ENCODE assay signal across 16 cellular contexts in the genomic region with DNA sequence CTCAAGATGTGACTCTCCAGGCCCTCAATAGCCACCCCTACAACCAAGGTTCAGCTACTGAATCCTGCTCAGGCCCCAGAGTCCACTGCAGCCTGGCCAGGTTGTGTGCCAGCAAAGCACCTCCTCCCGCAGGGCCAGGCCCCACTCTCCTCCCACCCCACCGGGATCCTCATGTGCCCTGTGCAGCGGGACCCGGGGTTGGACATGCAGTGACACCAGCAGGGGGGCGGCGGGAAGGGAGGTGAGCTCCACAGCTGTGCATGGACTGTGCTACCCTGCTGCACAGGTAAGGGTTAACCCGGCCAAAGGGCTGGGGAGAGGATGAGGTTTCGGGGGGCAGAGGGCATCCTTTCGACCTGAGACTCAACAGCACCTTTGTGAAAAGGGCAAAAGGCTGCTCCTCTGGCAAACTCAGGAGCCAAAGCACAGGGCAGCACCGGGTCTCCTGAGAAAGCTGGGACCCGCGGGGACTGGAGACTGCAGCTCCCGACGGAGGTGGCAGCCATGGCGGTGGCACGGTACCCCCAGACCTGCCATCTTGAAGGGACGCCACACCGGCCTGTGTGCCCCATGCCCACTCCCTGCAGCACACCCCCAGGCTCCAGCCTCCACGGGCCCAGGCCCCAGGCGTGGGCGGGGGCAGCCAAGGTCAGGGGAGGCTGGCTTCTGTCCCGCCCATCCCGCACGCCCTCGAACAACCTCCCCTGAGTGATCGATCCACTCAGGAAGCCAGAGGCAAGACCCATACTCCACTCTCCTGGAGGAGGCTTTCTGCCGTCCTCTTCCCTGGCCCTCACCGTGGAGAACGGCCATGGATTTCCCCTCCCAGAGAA. TPM values are rescaled to one million over a fixed set of nuclear protein-coding genes. Genes with fewer than 3 reads are reported as not detected.
DNase-seq lines count a peak whose midpoint lies in the region; ATAC-seq and TF ChIP-seq lines count a peak whose summit lies in the region.
"Had no signal": no experiment of that assay in that cellular context is flagged by ENCODE, and none has a peak within 500 bp of the region (broad histone marks: within the 10 kb centered on the region; RNA-seq: fewer than 3 reads in every experiment).

No MANE protein-coding gene starts in this region.

- H3K36me3 Mint-ChIP-seq in neural progenitor cell: peaks cover 2% of the 10 kb centered on the region

- ATAC-seq in SK-N-SH treated with all-trans-retinoic acid at 6 μM for 48 hours: no peak
- ATAC-seq: mucosa of descending colon had no signal

- no peaks in the 10 kb centered on the region for H3K27me3 ChIP-seq in SK-N-SH (ENCODE audit: insufficient read depth)
- peaks cover 24% of the 10 kb centered on the region for H3K27me3 ChIP-seq in neural progenitor cell
- no peaks in the 10 kb centered on the region for H3K27me3 ChIP-seq in HAP-1 (ENCODE audit: low read depth)

- H3K9me3 ChIP-seq in SK-N-SH: no peaks in the 10 kb centered on the region
- H3K9me3 ChIP-seq in neural progenitor cell (ENCODE audit: low read depth): no peaks in the 10 kb centered on the region
- H3K9me3 ChIP-seq in HAP-1: no peaks in the 10 kb centered on the region
- H3K9me3 ChIP-seq: mucosa of descending colon had no signal

- no peak for TF ChIP-seq EP300 in SK-N-SH (IDR thresholded peaks at IDR 0.05; ENCODE audit: borderline replicate concordance in 1 of 2, low read depth in 1 of 2, low read length in 1 of 2)

- H3K4me2 ChIP-seq in SK-N-SH: no peak overlapping the region
- no peak overlapping the region for H3K4me2 ChIP-seq in neural progenitor cell
- H3K4me2 ChIP-seq: KMS-11 had no signal

- CTCF ChIA-PET in SK-N-SH (lab: Yijun Ruan, JAX): interaction anchor here (0.6 to 2.4 kb wide), 5 partner anchors 11 to 45 kb away, joined by 3 to 9 read pairs (median 3); no protein-coding TSS in a partner anchor

- H3K4me3 ChIP-seq in SK-N-SH (ENCODE audit: low read depth in 2 of 2, low read length in 1 of 2) (no peak overlapping the region), neural progenitor cell (no peak overlapping the region), urinary bladder (ENCODE audit: low read depth, low read length) (no peak overlapping the region), HAP-1 (no peak overlapping the region)
- H3K4me3 ChIP-seq: GM23248, mucosa of descending colon had no signal

- POLR2A ChIA-PET in SK-N-SH (lab: Yijun Ruan, JAX): interaction anchor here (0.5 kb wide), 1 partner anchor 9 kb away, joined by 3 read pairs; no protein-coding TSS in a partner anchor

- peak overlapping the region; percentile 6 to 14; a peak in 2 of 4 replicates for H3K27ac ChIP-seq in SK-N-SH (ENCODE audit: low read depth in 2 of 2, low read length in 1 of 2)
- peak overlapping the region; percentile 11 for H3K27ac ChIP-seq in epithelial cell of prostate
- no peak overlapping the region for H3K27ac ChIP-seq in neural progenitor cell
- H3K27ac ChIP-seq in urinary bladder (ENCODE audit: low read depth): peak overlapping the region; percentile 14
- H3K27ac ChIP-seq: GM23248, KMS-11 had no signal

- TF ChIP-seq CTCF in SK-N-SH (IDR thresholded peaks at IDR 0.05) (no peak), neural progenitor cell (IDR thresholded peaks at IDR 0.05) (no peak)

- 92% methylated on average over 10 of the region's 29 CpGs for WGBS in SK-N-SH (ENCODE audit: low lambda C conversion rate)
- WGBS in urinary bladder: 69% methylated on average over 29 of the region's 29 CpGs

- no peaks in the 10 kb centered on the region for H3K9me2 ChIP-seq in SK-N-SH

- no peak overlapping the region for H2AFZ ChIP-seq in SK-N-SH (ENCODE audit: low read depth)
- H2AFZ ChIP-seq in neural progenitor cell (replicated peaks): no peak overlapping the region
- H2AFZ ChIP-seq: GM23248 had no signal

- H3F3A ChIP-seq in SK-N-SH (replicated peaks; ENCODE audit: insufficient read depth) (peaks cover 13% of the 10 kb centered on the region), neural progenitor cell (ENCODE audit: low read depth) (peaks cover 17% of the 10 kb centered on the region)

- H3K27ac Mint-ChIP-seq in neural progenitor cell: peak overlapping the region; percentile 31
- H3K27ac Mint-ChIP-seq: activated CD4-positive, alpha-beta memory T cell treated with anti-CD3 and anti-CD28 coated beads, Interleukin-2, amount 10 ng/mL, durations not matched to agents 7 days and 5 days had no signal

- H3K79me2 ChIP-seq in SK-N-SH (ENCODE audit: insufficient read depth): peaks cover 99% of the 10 kb centered on the region
- H3K79me2 ChIP-seq in neural progenitor cell (ENCODE audit: low read depth): peaks cover 71% of the 10 kb centered on the region

- in situ Hi-C loops in HAP-1 (cut with MboI; ENCODE audit: low sequenced_read_pairs): no loop called here

- H3K27me3 Mint-ChIP-seq in neural progenitor cell (ENCODE audit: insufficient read depth, low read depth): peaks cover 7% of the 10 kb centered on the region

- H3K9ac ChIP-seq in SK-N-SH (no peak overlapping the region), neural progenitor cell (no peak overlapping the region)
- H3K9ac ChIP-seq: GM23248, KMS-11 had no signal

- H4K20me1 ChIP-seq in SK-N-SH (ENCODE audit: insufficient read depth): peaks cover 93% of the 10 kb centered on the region
- peaks cover 98% of the 10 kb centered on the region for H4K20me1 ChIP-seq in neural progenitor cell (ENCODE audit: low read depth)

- TF ChIP-seq RAD21 in SK-N-SH (IDR thresholded peaks at IDR 0.05; ENCODE audit: low read length): no peak

- peaks cover 38% of the 10 kb centered on the region for H3K4me1 Mint-ChIP-seq in neural progenitor cell

- DNase-seq in SK-N-SH (no peak), epithelial cell of prostate (ENCODE audit: low read depth, low spot score) (no peak), neural progenitor cell (ENCODE audit: low spot score) (no peak), RKO (ENCODE audit: low spot score) (no peak), HAP-1 (ENCODE audit: low spot score in 2 of 2) (no peak), inferior parietal cortex (ENCODE audit: extremely low spot score) (no peak)
- DNase-seq: activated CD4-positive, alpha-beta memory T cell treated with anti-CD3 and anti-CD28 coated beads, Interleukin-2, amount 10 ng/mL, durations not matched to agents 7 days and 5 days; activated effector memory CD4-positive, alpha-beta T cell treated with anti-CD3 and anti-CD28 coated beads, Interleukin-2, amount 50 U/mL, for 16 hours; effector CD4-positive, alpha-beta T cell; foreskin fibroblast; GM23248; mucosa of descending colon; NCI-H1436 had no signal

- H3K4me3 Mint-ChIP-seq in neural progenitor cell: peak overlapping the region; percentile 50
- H3K4me3 Mint-ChIP-seq: activated CD4-positive, alpha-beta memory T cell treated with anti-CD3 and anti-CD28 coated beads, Interleukin-2, amount 10 ng/mL, durations not matched to agents 7 days and 5 days had no signal

- H3K36me3 ChIP-seq in SK-N-SH (replicated peaks in 1 of 2; ENCODE audit: control insufficient read depth in 1 of 2, insufficient read depth in 2 of 2, low read length in 1 of 2) (peaks cover 0 to 4% of the 10 kb centered on the region in 2 experiments), neural progenitor cell (no peaks in the 10 kb centered on the region), urinary bladder (ENCODE audit: insufficient read depth) (no peaks in the 10 kb centered on the region), HAP-1 (replicated peaks) (no peaks in the 10 kb centered on the region; the same call in 1 of the 2 replicates)

- H3K4me1 ChIP-seq in SK-N-SH (ENCODE audit: control insufficient read depth in 1 of 2, insufficient read depth in 2 of 2, low read depth in 1 of 2, low read length in 1 of 2) (peaks cover 19 to 27% of the 10 kb centered on the region in 2 experiments; a peak in 3 of 4 replicates), neural progenitor cell (peaks cover 38% of the 10 kb centered on the region), urinary bladder (ENCODE audit: insufficient read depth) (no peaks in the 10 kb centered on the region), HAP-1 (peaks cover 7% of the 10 kb centered on the region)

- no peaks in the 10 kb centered on the region for H3K9me3 Mint-ChIP-seq in neural progenitor cell
- H3K9me3 Mint-ChIP-seq: activated CD4-positive, alpha-beta memory T cell treated with anti-CD3 and anti-CD28 coated beads, Interleukin-2, amount 10 ng/mL, durations not matched to agents 7 days and 5 days had no signal

TF ChIP-seq in SK-N-SH, 30 proteins besides CTCF, POLR2A, EP300 and RAD21 (continues in another document):
- TF ChIP-seq FOXJ3 (CRISPR knock-in tag; IDR thresholded peaks at IDR 0.05): no peak

TF ChIP-seq in SK-N-SH treated with all-trans-retinoic acid at 6 μM for 48 hours, 23 proteins besides CTCF, POLR2A, EP300 and RAD21:
- TF ChIP-seq GLIS3 (CRISPR knock-in tag; IDR thresholded peaks at IDR 0.05) (no peak), ZNF70 (CRISPR knock-in tag; IDR thresholded peaks at IDR 0.05) (no peak), SNAI2 (CRISPR knock-in tag; IDR thresholded peaks at IDR 0.05) (no peak)
TF ChIP-seq in SK-N-SH treated with all-trans-retinoic acid at 6 μM for 48 hours: peak in this region for 0.

RNA-seq across cellular contexts. Expression of a gene that starts 10.6 kb away (rescaled TPM):
- 85.8 and 108 TPM in 2 replicates for polyA plus RNA-seq in SK-N-SH (2012; rRNA removed)
- 38.1 and 61.2 TPM in 2 replicates for polyA plus RNA-seq in SK-N-SH (2012; cell fraction: cytosol; rRNA removed)
- 385 and 523 TPM in 2 replicates for polyA plus RNA-seq in SK-N-SH (2012; cell fraction: nucleus; rRNA removed)
- 32.4 and 94.1 TPM in 2 replicates for total RNA-seq in neural progenitor cell (ENCODE audit: low replicate concordance)
- total RNA-seq in urinary bladder: 61.7 TPM
- polyA plus RNA-seq in urinary bladder: 106 TPM

RNA-seq across cellular contexts. Expression of a gene that starts 26.7 kb away (rescaled TPM):
- polyA plus RNA-seq in SK-N-SH (2012; rRNA removed) (36.0 and 38.3 TPM in 2 replicates), urinary bladder (13.6 TPM)
- 9.2 and 14.0 TPM in 2 replicates for polyA plus RNA-seq in SK-N-SH (2012; cell fraction: cytosol; rRNA removed)
- polyA plus RNA-seq in SK-N-SH (2012; cell fraction: nucleus; rRNA removed): 182 and 260 TPM in 2 replicates
- total RNA-seq in neural progenitor cell (ENCODE audit: low replicate concordance) (0.37 TPM in 1 of 2 replicates, not detected in the other), urinary bladder (4.1 TPM)

RNA-seq across cellular contexts. Expression of a gene that starts 29.9 kb away (rescaled TPM):
- 5.6 and 5.8 TPM in 2 replicates for polyA plus RNA-seq in SK-N-SH (2012; rRNA removed)
- polyA plus RNA-seq in SK-N-SH (2012; cell fraction: cytosol; rRNA removed): 1.2 and 2.3 TPM in 2 replicates
- polyA plus RNA-seq in SK-N-SH (2012; cell fraction: nucleus; rRNA removed): 27.5 and 30.6 TPM in 2 replicates
- 1.0 and 7.8 TPM in 2 replicates for total RNA-seq in neural progenitor cell (ENCODE audit: low replicate concordance)
- total RNA-seq in urinary bladder: 4.1 TPM
- 4.6 TPM for polyA plus RNA-seq in urinary bladder

RNA-seq across cellular contexts. Expression of a gene that starts 35.4 kb away (rescaled TPM):
- 118 TPM in 2 replicates for polyA plus RNA-seq in SK-N-SH (2012; rRNA removed)
- polyA plus RNA-seq in SK-N-SH (2012; cell fraction: cytosol; rRNA removed): 43.8 and 58.3 TPM in 2 replicates
- 480 and 590 TPM in 2 replicates for polyA plus RNA-seq in SK-N-SH (2012; cell fraction: nucleus; rRNA removed)
- total RNA-seq in neural progenitor cell (ENCODE audit: low replicate concordance): 18.7 and 28.4 TPM in 2 replicates
- 9.3 TPM for total RNA-seq in urinary bladder
- 21.3 TPM for polyA plus RNA-seq in urinary bladder

RNA-seq across cellular contexts. Expression of a gene that starts 45.8 kb away (rescaled TPM):
- polyA plus RNA-seq in SK-N-SH (2012; rRNA removed) (51.9 and 55.1 TPM in 2 replicates), urinary bladder (32.4 TPM)
- polyA plus RNA-seq in SK-N-SH (2012; cell fraction: cytosol; rRNA removed): 6.6 and 12.2 TPM in 2 replicates
- 513 and 740 TPM in 2 replicates for polyA plus RNA-seq in SK-N-SH (2012; cell fraction: nucleus; rRNA removed)
- total RNA-seq in neural progenitor cell (ENCODE audit: low replicate concordance) (5.4 and 27.6 TPM in 2 replicates), urinary bladder (20.0 TPM)
